Comparison of ENCODE assay signal across 9 cellular contexts in genomic region chr12:18123707-18124106, GRCh38. TPM values are rescaled to one million over a fixed set of nuclear protein-coding genes. Genes with fewer than 3 reads are reported as not detected.
"Had no signal": no experiment of that assay in that cellular context is flagged by ENCODE, and none has a peak within 500 bp of the region (broad histone marks: within the 10 kb centered on the region; RNA-seq: fewer than 3 reads in every experiment).

No MANE protein-coding gene starts in this region.

- H3K4me1 Mint-ChIP-seq: H9 had no signal

- H3K4me3 ChIP-seq: K562 had no signal

- DNase-seq: GOT3, H9, HCEC 1CT, IMR-90, KG1 had no signal

- ATAC-seq: K562 had no signal

- FAIRE-seq: H54, HTR-8/SVneo, K562 had no signal

- H3K27ac Mint-ChIP-seq: H9 had no signal

- H3K4me3 Mint-ChIP-seq: H9 had no signal

RNA-seq across cellular contexts. Expression of gene RERGL, which starts 33.7 kb away (rescaled TPM):
- total RNA-seq: H9, HT-29, IMR-90, K562 had no signal
